Comparison of ENCODE assay signal across 16 cellular contexts in genomic region chr3:170162630-170163029, GRCh38. TPM values are rescaled to one million over a fixed set of nuclear protein-coding genes. Genes with fewer than 3 reads are reported as not detected.
A peak's percentile ranks its signal among the peaks of the same experiment; 100 is the strongest.
DNase-seq lines count a peak whose midpoint lies in the region; ATAC-seq, FAIRE-seq and TF ChIP-seq lines count a peak whose summit lies in the region.
"Had no signal": no experiment of that assay in that cellular context is flagged by ENCODE, and none has a peak within 500 bp of the region (broad histone marks: within the 10 kb centered on the region; RNA-seq: fewer than 3 reads in every experiment).

No MANE protein-coding gene starts in this region.

- FAIRE-seq in GM12892 (lab: Jason Lieb, UNC), result no peak

- peaks cover 4% of the 10 kb centered on the region for H3K9me3 Mint-ChIP-seq in stimulated activated naive CD8-positive, alpha-beta T cell treated with anti-CD3 and anti-CD28 coated beads, Interleukin-15, Interleukin-2, amounts not matched to agents 100 ng/mL and 50 ng/mL, for 24 hours

- peak overlapping the region; percentile 69 for H3K27ac Mint-ChIP-seq in stimulated activated naive CD8-positive, alpha-beta T cell treated with anti-CD3 and anti-CD28 coated beads, Interleukin-15, Interleukin-2, amounts not matched to agents 100 ng/mL and 50 ng/mL, for 24 hours
- H3K27ac Mint-ChIP-seq in T-helper 17 cell, result peak overlapping the region; percentile 14
- H3K27ac Mint-ChIP-seq: brain had no signal

- no peaks in the 10 kb centered on the region for H3K27me3 Mint-ChIP-seq in stimulated activated naive CD8-positive, alpha-beta T cell treated with anti-CD3 and anti-CD28 coated beads, Interleukin-15, Interleukin-2, amounts not matched to agents 100 ng/mL and 50 ng/mL, for 24 hours
- no peaks in the 10 kb centered on the region for H3K27me3 Mint-ChIP-seq in T-helper 17 cell
- H3K27me3 Mint-ChIP-seq: brain; stimulated activated naive CD8-positive, alpha-beta T cell treated with anti-CD3 and anti-CD28 coated beads, Interleukin-15, amount 100 ng/mL, for 72 hours had no signal

- peak overlapping the region; percentile 21 for H3K4me3 Mint-ChIP-seq in stimulated activated naive CD8-positive, alpha-beta T cell treated with anti-CD3 and anti-CD28 coated beads, Interleukin-15, Interleukin-2, amounts not matched to agents 100 ng/mL and 50 ng/mL, for 24 hours
- no peak overlapping the region for H3K4me3 Mint-ChIP-seq in T-helper 17 cell
- H3K4me3 Mint-ChIP-seq: brain; stimulated activated naive CD8-positive, alpha-beta T cell treated with anti-CD3 and anti-CD28 coated beads, Interleukin-15, amount 100 ng/mL, for 72 hours had no signal

- no peak for TF ChIP-seq CTCF in fibroblast of villous mesenchyme (IDR thresholded peaks at IDR 0.05; ENCODE audit: insufficient read depth, low read depth, low read length)

- H3K9me3 ChIP-seq in T-helper 17 cell (ENCODE audit: control insufficient read depth, low read length, poor library complexity, severe bottlenecking), result no peaks in the 10 kb centered on the region

- H3K36me3 Mint-ChIP-seq in stimulated activated naive CD8-positive, alpha-beta T cell treated with anti-CD3 and anti-CD28 coated beads, Interleukin-15, Interleukin-2, amounts not matched to agents 100 ng/mL and 50 ng/mL, for 24 hours (ENCODE audit: low read depth), result peaks cover 75% of the 10 kb centered on the region
- peaks cover 4% of the 10 kb centered on the region for H3K36me3 Mint-ChIP-seq in T-helper 17 cell (ENCODE audit: low read depth)

- peaks cover 71% of the 10 kb centered on the region for H3K4me1 Mint-ChIP-seq in stimulated activated naive CD8-positive, alpha-beta T cell treated with anti-CD3 and anti-CD28 coated beads, Interleukin-15, Interleukin-2, amounts not matched to agents 100 ng/mL and 50 ng/mL, for 24 hours (ENCODE audit: low read depth)
- peaks cover 45% of the 10 kb centered on the region for H3K4me1 Mint-ChIP-seq in T-helper 17 cell
- H3K4me1 Mint-ChIP-seq: brain had no signal

- no peak for ATAC-seq in stimulated activated naive CD8-positive, alpha-beta T cell treated with anti-CD3 and anti-CD28 coated beads, Interleukin-15, Interleukin-2, amounts not matched to agents 100 U/mL and 50 U/mL, for 24 hours
- ATAC-seq in T-helper 17 cell, result no peak
- ATAC-seq: left cardiac atrium had no signal

- no peak for DNase-seq in stimulated activated naive CD8-positive, alpha-beta T cell treated with anti-CD3 and anti-CD28 coated beads, Interleukin-15, Interleukin-2, amounts not matched to agents 100 U/mL and 50 U/mL, for 24 hours
- DNase-seq in T-helper 17 cell, result no peak
- peak; percentile 35 for DNase-seq in fibroblast of villous mesenchyme (ENCODE audit: low read depth)
- no peak for DNase-seq in GM12892 (ENCODE audit: insufficient read length)
- no peak for DNase-seq in NCI-H524 treated with DMSO at 0.1 percent for 48 hours (lab: John Stamatoyannopoulos, UW)
- no peak for DNase-seq in NCI-H2107 treated with DMSO at 0.1 percent for 48 hours (lab: John Stamatoyannopoulos, UW; ENCODE audit: unreplicated experiment)
- no peak for DNase-seq in OCI-M2 (lab: John Stamatoyannopoulos, UW; ENCODE audit: unreplicated experiment)
- DNase-seq: activated CD4-positive, alpha-beta T cell treated with anti-CD3 and anti-CD28 coated beads for 4 hours; KBM-7; left cardiac atrium; NCI-H1417; NK-92 treated with Interleukin-12 subunit alpha and Interleukin-12 subunit beta, amount 100 ng/mL, for 24 hours; Right ventricle myocardium superior; stimulated activated naive CD8-positive, alpha-beta T cell treated with anti-CD3 and anti-CD28 coated beads, Interleukin-15, amount 100 ng/mL, for 72 hours had no signal

- H3K4me3 ChIP-seq in fibroblast of villous mesenchyme (ENCODE audit: low read depth, low read length), result no peak overlapping the region

- no peak for TF ChIP-seq POLR2A in GM12892 (IDR thresholded peaks at IDR 0.05; ENCODE audit: low read depth, low read length)

RNA-seq across cellular contexts. Expression of gene PHC3, which starts 18.9 kb away (rescaled TPM):
- total RNA-seq in T-helper 17 cell (100 to 1,000 TPM; 124 to 134 TPM), fibroblast of villous mesenchyme (37.0 and 51.4 TPM in 2 replicates)
- polyA plus RNA-seq in GM12892 (2012; ENCODE audit: missing spikeins), result 24.1 TPM

RNA-seq across cellular contexts. Expression of gene PRKCI, which starts 59.6 kb away (rescaled TPM):
- total RNA-seq in T-helper 17 cell (10 to 100 TPM; 18.0 to 18.7 TPM), fibroblast of villous mesenchyme (81.8 and 98.4 TPM in 2 replicates)
- polyA plus RNA-seq in GM12892 (2012; ENCODE audit: missing spikeins), result 4.5 TPM
